In genomic region chrX:104254442-104255115, GRCh38 we compare ENCODE assay signal across 12 cellular contexts. TPM values are rescaled to one million over a fixed set of nuclear protein-coding genes. Genes with fewer than 3 reads are reported as not detected.
DNase-seq lines count a peak whose midpoint lies in the region; ATAC-seq and TF ChIP-seq lines count a peak whose summit lies in the region.
"Had no signal": no experiment of that assay in that cellular context is flagged by ENCODE, and none has a peak within 500 bp of the region (broad histone marks: within the 10 kb centered on the region; RNA-seq: fewer than 3 reads in every experiment).

TSS of gene ESX1 (minus strand) at chrX:104254933. CDS start at chrX:104254849, 84 bp downstream.

- DNase-seq in activated naive CD4-positive, alpha-beta T cell treated with anti-CD3 and anti-CD28 coated beads for 36 hours, result peak; percentile 8
- no peak for DNase-seq in activated naive CD4-positive, alpha-beta T cell (lab: John Stamatoyannopoulos, UW)
- DNase-seq in iPS-NIHi7 (ENCODE audit: extremely low spot score) (peak; percentile 32), suprapubic skin (ENCODE audit: low spot score in 2 of 2) (no peak), T-helper 9 cell (no peak)
- DNase-seq: NCI-H345 had no signal

- no peaks in the 10 kb centered on the region for H3K9me3 Mint-ChIP-seq in activated naive CD4-positive, alpha-beta T cell treated with anti-CD3 and anti-CD28 coated beads for 36 hours
- H3K9me3 Mint-ChIP-seq in activated naive CD8-positive, alpha-beta T cell (ENCODE audit: low read depth), result no peaks in the 10 kb centered on the region

- H3K36me3 ChIP-seq in suprapubic skin, result no peaks in the 10 kb centered on the region
- H3K36me3 ChIP-seq: pancreas had no signal

- no peak for TF ChIP-seq EP300 in suprapubic skin (IDR thresholded peaks at IDR 0.05)

- peak within 1 kb of the TSS; percentile 33 for H3K4me3 ChIP-seq in suprapubic skin

- no peaks in the 10 kb centered on the region for H3K36me3 Mint-ChIP-seq in activated naive CD4-positive, alpha-beta T cell treated with anti-CD3 and anti-CD28 coated beads for 36 hours (ENCODE audit: low read depth)
- H3K36me3 Mint-ChIP-seq in activated naive CD8-positive, alpha-beta T cell, result no peaks in the 10 kb centered on the region
- H3K36me3 Mint-ChIP-seq: CD14-positive monocyte had no signal

- TF ChIP-seq CTCF in suprapubic skin (IDR thresholded peaks at IDR 0.05), result no peak

- CTCF ChIA-PET in activated naive CD4-positive, alpha-beta T cell treated with anti-CD3 and anti-CD28 coated beads for 36 hours (lab: Charles Lee), result no interaction called here

- no peaks in the 10 kb centered on the region for H3K9me3 ChIP-seq in suprapubic skin
- H3K9me3 ChIP-seq: pancreas had no signal

- peaks cover 29% of the 10 kb centered on the region for H3K27me3 ChIP-seq in suprapubic skin

- intact Hi-C loops in activated naive CD4-positive, alpha-beta T cell treated with anti-CD3 and anti-CD28 coated beads for 36 hours (cut with micrococcal nuclease), result loop anchor here (5.0 kb wide), 1 partner anchor 62 kb away; no protein-coding TSS in a partner anchor

- peaks cover 13% of the 10 kb centered on the region for H3K4me1 ChIP-seq in suprapubic skin
- H3K4me1 ChIP-seq: pancreas had no signal

- peaks cover 24% of the 10 kb centered on the region for H3K27me3 Mint-ChIP-seq in activated naive CD4-positive, alpha-beta T cell treated with anti-CD3 and anti-CD28 coated beads for 36 hours (ENCODE audit: low read depth)
- H3K27me3 Mint-ChIP-seq in activated naive CD8-positive, alpha-beta T cell, result peaks cover 10% of the 10 kb centered on the region

- no peak within 1 kb of the TSS for H3K27ac ChIP-seq in suprapubic skin
- H3K27ac ChIP-seq: pancreas had no signal

- H3K27ac Mint-ChIP-seq in activated naive CD4-positive, alpha-beta T cell treated with anti-CD3 and anti-CD28 coated beads for 36 hours, result no peak within 1 kb of the TSS
- H3K27ac Mint-ChIP-seq in activated naive CD8-positive, alpha-beta T cell, result no peak within 1 kb of the TSS

- H3K4me3 Mint-ChIP-seq in activated naive CD4-positive, alpha-beta T cell treated with anti-CD3 and anti-CD28 coated beads for 36 hours, result peak within 1 kb of the TSS; percentile 64
- peak within 1 kb of the TSS; percentile 82 for H3K4me3 Mint-ChIP-seq in activated naive CD8-positive, alpha-beta T cell

- H3K4me1 Mint-ChIP-seq in activated naive CD4-positive, alpha-beta T cell treated with anti-CD3 and anti-CD28 coated beads for 36 hours (ENCODE audit: low read depth), result peaks cover 6% of the 10 kb centered on the region
- peaks cover 8% of the 10 kb centered on the region for H3K4me1 Mint-ChIP-seq in activated naive CD8-positive, alpha-beta T cell (ENCODE audit: low read depth)

- no peak for TF ChIP-seq POLR2A in suprapubic skin (IDR thresholded peaks at IDR 0.05)

- WGBS in suprapubic skin, result 52% methylated on average over 24 of the region's 56 CpGs

- no peak for ATAC-seq in GM21381 (IDR thresholded peaks at IDR 0.05; ENCODE audit: unreplicated experiment)
- no peak for ATAC-seq in HG03520 (IDR thresholded peaks at IDR 0.05; ENCODE audit: unreplicated experiment)
- ATAC-seq: activated CD4-positive, CD25-positive, alpha-beta regulatory T cell treated with anti-CD3 and anti-CD28 coated beads, Interleukin-2, amount 50 U/mL, for 24 hours had no signal

RNA-seq across cellular contexts. Expression of gene ESX1, which starts in this region (rescaled TPM):
- total RNA-seq in activated naive CD4-positive, alpha-beta T cell treated with anti-CD3 and anti-CD28 coated beads for 36 hours, result not detected
- not detected for total RNA-seq in suprapubic skin
- total RNA-seq: pancreas had no signal

Comparison
In these comparisons a context has a peak if more than half of its experiments do, and no peak if none do; other contexts are left out.
1. Peak in DNase-seq in activated naive CD4-positive, alpha-beta T cell treated with anti-CD3 and anti-CD28 coated beads for 36 hours; RNA of the gene not detected or under 1 TPM.